ENCODE assay signal across 1 cellular context in the genomic region with DNA sequence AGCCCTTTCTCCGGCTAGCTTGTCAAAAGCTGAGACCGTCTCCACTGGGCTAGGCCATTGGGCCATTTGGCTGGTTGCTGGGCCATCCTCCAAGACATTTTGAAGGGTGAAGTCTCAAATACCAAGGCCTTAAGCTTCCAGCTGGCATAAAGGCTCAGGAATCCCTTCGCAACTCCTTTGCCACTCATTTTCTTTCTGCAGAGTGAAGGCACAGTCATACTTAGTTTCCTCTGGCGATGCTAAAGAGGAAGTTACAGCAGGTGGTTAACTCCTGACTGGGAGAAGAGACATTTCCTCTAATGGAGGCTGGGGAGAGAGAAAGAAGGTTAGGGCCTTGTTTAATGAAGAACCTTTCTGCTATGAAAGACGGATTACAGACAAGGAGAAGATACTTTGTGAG.
TF ChIP-seq lines count a peak whose summit lies in the region.

No MANE protein-coding gene starts in this region.

TF ChIP-seq in K562, 482 proteins besides CTCF, POLR2A, EP300 and RAD21 (continued from another document):
- TF ChIP-seq, protein P1, sequence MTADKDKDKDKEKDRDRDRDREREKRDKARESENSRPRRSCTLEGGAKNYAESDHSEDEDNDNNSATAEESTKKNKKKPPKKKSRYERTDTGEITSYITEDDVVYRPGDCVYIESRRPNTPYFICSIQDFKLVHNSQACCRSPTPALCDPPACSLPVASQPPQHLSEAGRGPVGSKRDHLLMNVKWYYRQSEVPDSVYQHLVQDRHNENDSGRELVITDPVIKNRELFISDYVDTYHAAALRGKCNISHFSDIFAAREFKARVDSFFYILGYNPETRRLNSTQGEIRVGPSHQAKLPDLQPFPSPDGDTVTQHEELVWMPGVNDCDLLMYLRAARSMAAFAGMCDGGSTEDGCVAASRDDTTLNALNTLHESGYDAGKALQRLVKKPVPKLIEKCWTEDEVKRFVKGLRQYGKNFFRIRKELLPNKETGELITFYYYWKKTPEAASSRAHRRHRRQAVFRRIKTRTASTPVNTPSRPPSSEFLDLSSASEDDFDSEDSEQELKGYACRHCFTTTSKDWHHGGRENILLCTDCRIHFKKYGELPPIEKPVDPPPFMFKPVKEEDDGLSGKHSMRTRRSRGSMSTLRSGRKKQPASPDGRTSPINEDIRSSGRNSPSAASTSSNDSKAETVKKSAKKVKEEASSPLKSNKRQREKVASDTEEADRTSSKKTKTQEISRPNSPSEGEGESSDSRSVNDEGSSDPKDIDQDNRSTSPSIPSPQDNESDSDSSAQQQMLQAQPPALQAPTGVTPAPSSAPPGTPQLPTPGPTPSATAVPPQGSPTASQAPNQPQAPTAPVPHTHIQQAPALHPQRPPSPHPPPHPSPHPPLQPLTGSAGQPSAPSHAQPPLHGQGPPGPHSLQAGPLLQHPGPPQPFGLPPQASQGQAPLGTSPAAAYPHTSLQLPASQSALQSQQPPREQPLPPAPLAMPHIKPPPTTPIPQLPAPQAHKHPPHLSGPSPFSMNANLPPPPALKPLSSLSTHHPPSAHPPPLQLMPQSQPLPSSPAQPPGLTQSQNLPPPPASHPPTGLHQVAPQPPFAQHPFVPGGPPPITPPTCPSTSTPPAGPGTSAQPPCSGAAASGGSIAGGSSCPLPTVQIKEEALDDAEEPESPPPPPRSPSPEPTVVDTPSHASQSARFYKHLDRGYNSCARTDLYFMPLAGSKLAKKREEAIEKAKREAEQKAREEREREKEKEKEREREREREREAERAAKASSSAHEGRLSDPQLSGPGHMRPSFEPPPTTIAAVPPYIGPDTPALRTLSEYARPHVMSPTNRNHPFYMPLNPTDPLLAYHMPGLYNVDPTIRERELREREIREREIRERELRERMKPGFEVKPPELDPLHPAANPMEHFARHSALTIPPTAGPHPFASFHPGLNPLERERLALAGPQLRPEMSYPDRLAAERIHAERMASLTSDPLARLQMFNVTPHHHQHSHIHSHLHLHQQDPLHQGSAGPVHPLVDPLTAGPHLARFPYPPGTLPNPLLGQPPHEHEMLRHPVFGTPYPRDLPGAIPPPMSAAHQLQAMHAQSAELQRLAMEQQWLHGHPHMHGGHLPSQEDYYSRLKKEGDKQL (CRISPR knock-in tag; IDR thresholded peaks at IDR 0.05; ENCODE audit: borderline replicate concordance), result no peak
- TF ChIP-seq, protein P2, sequence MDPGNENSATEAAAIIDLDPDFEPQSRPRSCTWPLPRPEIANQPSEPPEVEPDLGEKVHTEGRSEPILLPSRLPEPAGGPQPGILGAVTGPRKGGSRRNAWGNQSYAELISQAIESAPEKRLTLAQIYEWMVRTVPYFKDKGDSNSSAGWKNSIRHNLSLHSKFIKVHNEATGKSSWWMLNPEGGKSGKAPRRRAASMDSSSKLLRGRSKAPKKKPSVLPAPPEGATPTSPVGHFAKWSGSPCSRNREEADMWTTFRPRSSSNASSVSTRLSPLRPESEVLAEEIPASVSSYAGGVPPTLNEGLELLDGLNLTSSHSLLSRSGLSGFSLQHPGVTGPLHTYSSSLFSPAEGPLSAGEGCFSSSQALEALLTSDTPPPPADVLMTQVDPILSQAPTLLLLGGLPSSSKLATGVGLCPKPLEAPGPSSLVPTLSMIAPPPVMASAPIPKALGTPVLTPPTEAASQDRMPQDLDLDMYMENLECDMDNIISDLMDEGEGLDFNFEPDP (CRISPR knock-in tag; IDR thresholded peaks at IDR 0.05), result no peak
- TF ChIP-seq ZFX (CRISPR knock-in tag; IDR thresholded peaks at IDR 0.05), result peak; percentile 46; the same call in 1 of the 2 replicates
